Comparison of ENCODE assay signal across 1 cellular context in genomic region chr2:234156326-234156725, GRCh38.
TF ChIP-seq lines count a peak whose summit lies in the region.

No MANE protein-coding gene starts in this region.

TF ChIP-seq in GM23338, 12 proteins besides CTCF, POLR2A, EP300 and RAD21 (continued from another document):
- TF ChIP-seq ZNF114 (CRISPR knock-in tag; IDR thresholded peaks at IDR 0.05): no peak
- no peak for TF ChIP-seq REST (IDR thresholded peaks at IDR 0.05; ENCODE audit: unreplicated experiment)
- TF ChIP-seq POLR2AphosphoS5 (IDR thresholded peaks at IDR 0.05; ENCODE audit: low read depth): no peak
- no peak for TF ChIP-seq CREB1 (CRISPR knock-in tag; IDR thresholded peaks at IDR 0.05; ENCODE audit: low read depth)
